9 cellular contexts compared by ENCODE assay signal in the genomic region with DNA sequence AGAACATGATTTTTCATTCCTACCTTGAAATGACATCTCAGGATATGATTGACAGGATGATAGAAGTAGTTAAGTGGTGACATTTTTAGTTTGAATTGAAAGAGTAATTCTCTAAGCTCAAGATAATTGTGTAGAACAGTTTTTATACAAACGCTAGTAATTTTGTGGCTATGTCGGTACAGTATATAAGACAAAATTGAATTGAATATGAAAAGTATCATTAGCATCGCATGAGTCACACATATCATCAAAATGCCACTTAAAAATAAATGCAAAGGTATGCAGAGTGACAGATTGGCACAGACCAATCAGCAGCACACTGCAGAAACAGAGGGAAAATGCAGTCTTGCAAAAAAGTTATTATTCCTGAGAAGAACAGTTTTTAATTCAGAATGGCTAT.
"Had no signal": no experiment of that assay in that cellular context is flagged by ENCODE, and none has a peak within 500 bp of the region (broad histone marks: within the 10 kb centered on the region; RNA-seq: fewer than 3 reads in every experiment).

No MANE protein-coding gene starts in this region.

- H3K4me3 ChIP-seq: GM23338 had no signal

- H3K27ac ChIP-seq: KMS-11 had no signal

- H3K36me3 Mint-ChIP-seq: IgD-negative memory B cell had no signal

- H3K4me2 ChIP-seq: GM23338, KMS-11 had no signal

- H3K27me3 Mint-ChIP-seq: IgD-negative memory B cell had no signal

- H3K4me3 Mint-ChIP-seq: GM23338, H9, HFFc6, IgD-negative memory B cell had no signal

- H2AFZ ChIP-seq: GM23338 had no signal

- H3K4me1 Mint-ChIP-seq: IgD-negative memory B cell had no signal

- H3K9ac ChIP-seq: KMS-11 had no signal

- H3K27ac Mint-ChIP-seq: GM23338, H9, HFFc6, IgD-negative memory B cell had no signal

- DNase-seq: H9, HFFc6, KBM-7 had no signal

- FAIRE-seq: H1, H54, HTR-8/SVneo had no signal
